ENCODE assay signal across 18 cellular contexts in the genomic region with DNA sequence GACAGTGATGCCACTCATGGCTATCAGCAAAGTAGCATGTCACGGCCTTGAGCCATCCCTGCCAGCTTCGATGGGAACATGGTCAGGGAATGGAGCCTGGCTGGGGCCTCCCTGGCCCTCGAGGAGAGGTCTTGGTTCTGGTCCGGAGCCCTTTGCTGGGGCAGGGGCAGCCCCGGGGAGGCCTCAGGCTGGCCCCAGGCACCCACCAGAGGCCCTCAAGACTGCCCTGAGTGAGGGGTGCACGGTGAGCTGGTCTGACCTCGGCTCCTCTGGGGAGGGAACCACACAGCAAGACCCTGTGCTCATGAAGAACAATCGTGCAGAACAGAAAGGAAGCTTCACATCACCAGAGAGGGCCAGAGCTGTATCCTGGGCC.
"Had no signal": no experiment of that assay in that cellular context is flagged by ENCODE, and none has a peak within 500 bp of the region (broad histone marks: within the 10 kb centered on the region; RNA-seq: fewer than 3 reads in every experiment).

No MANE protein-coding gene starts in this region.

- H3K27me3 ChIP-seq: right lobe of liver, upper lobe of left lung had no signal

- H3K4me2 ChIP-seq: smooth muscle cell had no signal

- H3K4me3 ChIP-seq: left ventricle myocardium inferior, right lobe of liver, smooth muscle cell, thoracic aorta, upper lobe of left lung had no signal

- H3K27ac ChIP-seq: left ventricle myocardium inferior, right lobe of liver, thoracic aorta, upper lobe of left lung had no signal

- H3K27ac Mint-ChIP-seq: activated CD4-positive, alpha-beta memory T cell treated with anti-CD3 and anti-CD28 coated beads, Interleukin-2, amount 10 ng/mL, durations not matched to agents 7 days and 5 days; activated CD4-positive, alpha-beta T cell treated with anti-CD3 and anti-CD28 coated beads, Interleukin-2, amount 10 ng/mL, durations not matched to agents 24 days and 14 days; activated T-helper 1 cell treated with anti-CD3 and anti-CD28 coated beads, Interleukin-12 subunit alpha, Interleukin-12 subunit beta, Interleukin-2, Interleukin-4 antibody, amounts not matched to agents 30 ng/mL and 10 ng/mL and 1 ng/mL, durations not matched to agents 14 hours and 24 hours and 36 hours; nephron progenitor cell; T-helper 1 cell treated with Interleukin-12 subunit alpha and Interleukin-12 subunit beta and Interleukin-4 antibody, amounts not matched to agents 30 μg/mL and 1 μg/mL, for 36 hours had no signal

- H3K9me3 Mint-ChIP-seq: activated CD4-positive, alpha-beta memory T cell treated with anti-CD3 and anti-CD28 coated beads, Interleukin-2, amount 10 ng/mL, durations not matched to agents 7 days and 5 days; activated CD4-positive, alpha-beta T cell treated with anti-CD3 and anti-CD28 coated beads, Interleukin-2, amount 10 ng/mL, durations not matched to agents 24 days and 14 days; activated T-helper 1 cell treated with anti-CD3 and anti-CD28 coated beads, Interleukin-12 subunit alpha, Interleukin-12 subunit beta, Interleukin-2, Interleukin-4 antibody, amounts not matched to agents 30 ng/mL and 10 ng/mL and 1 ng/mL, durations not matched to agents 14 hours and 24 hours and 36 hours; nephron progenitor cell; T-helper 1 cell treated with Interleukin-12 subunit alpha and Interleukin-12 subunit beta and Interleukin-4 antibody, amounts not matched to agents 30 μg/mL and 1 μg/mL, for 36 hours had no signal

- H3K4me3 Mint-ChIP-seq: activated CD4-positive, alpha-beta memory T cell treated with anti-CD3 and anti-CD28 coated beads, Interleukin-2, amount 10 ng/mL, durations not matched to agents 7 days and 5 days; activated CD4-positive, alpha-beta T cell treated with anti-CD3 and anti-CD28 coated beads, Interleukin-2, amount 10 ng/mL, durations not matched to agents 24 days and 14 days; activated T-helper 1 cell treated with anti-CD3 and anti-CD28 coated beads, Interleukin-12 subunit alpha, Interleukin-12 subunit beta, Interleukin-2, Interleukin-4 antibody, amounts not matched to agents 30 ng/mL and 10 ng/mL and 1 ng/mL, durations not matched to agents 14 hours and 24 hours and 36 hours; nephron progenitor cell; T-helper 1 cell treated with Interleukin-12 subunit alpha and Interleukin-12 subunit beta and Interleukin-4 antibody, amounts not matched to agents 30 μg/mL and 1 μg/mL, for 36 hours had no signal

- DNase-seq: activated CD4-positive, alpha-beta memory T cell treated with anti-CD3 and anti-CD28 coated beads, Interleukin-2, amount 10 ng/mL, durations not matched to agents 7 days and 5 days; activated CD4-positive, alpha-beta T cell treated with anti-CD3 and anti-CD28 coated beads, Interleukin-2, amount 10 ng/mL, durations not matched to agents 24 days and 14 days; amygdala; dermis blood vessel endothelial cell; effector memory CD4-positive, alpha-beta T cell; foreskin melanocyte; left ventricle myocardium inferior; nephron progenitor cell; nucleus accumbens; stimulated activated CD4-positive, alpha-beta T cell treated with anti-CD3 and anti-CD28 coated beads, Interleukin-4, amount 100 ng/mL, for 1 hour; stimulated activated naive CD4-positive, alpha-beta T cell; T1000 had no signal

- H3K27me3 Mint-ChIP-seq: activated CD4-positive, alpha-beta T cell treated with anti-CD3 and anti-CD28 coated beads, Interleukin-2, amount 10 ng/mL, durations not matched to agents 24 days and 14 days had no signal

- H3K36me3 ChIP-seq: left ventricle myocardium inferior, right lobe of liver, thoracic aorta, upper lobe of left lung had no signal

- H3K4me1 Mint-ChIP-seq: activated CD4-positive, alpha-beta memory T cell treated with anti-CD3 and anti-CD28 coated beads, Interleukin-2, amount 10 ng/mL, durations not matched to agents 7 days and 5 days; activated CD4-positive, alpha-beta T cell treated with anti-CD3 and anti-CD28 coated beads, Interleukin-2, amount 10 ng/mL, durations not matched to agents 24 days and 14 days had no signal

- H3K4me1 ChIP-seq: left ventricle myocardium inferior, right lobe of liver, upper lobe of left lung had no signal

- H3K9me3 ChIP-seq: left ventricle myocardium inferior, right lobe of liver, thoracic aorta, upper lobe of left lung had no signal
